Comparison of ENCODE assay signal across 16 cellular contexts in genomic region chr5:100855295-100855694, GRCh38. TPM values are rescaled to one million over a fixed set of nuclear protein-coding genes. Genes with fewer than 3 reads are reported as not detected.
A peak's percentile ranks its signal among the peaks of the same experiment; 100 is the strongest.
DNase-seq lines count a peak whose midpoint lies in the region; ATAC-seq and TF ChIP-seq lines count a peak whose summit lies in the region.
"Had no signal": no experiment of that assay in that cellular context is flagged by ENCODE, and none has a peak within 500 bp of the region (broad histone marks: within the 10 kb centered on the region; RNA-seq: fewer than 3 reads in every experiment).

No MANE protein-coding gene starts in this region.

- H3K36me3 ChIP-seq in heart right ventricle (peaks cover 0 to 10% (median 0%) of the 10 kb centered on the region in 9 donors), MM.1S (replicated peaks; ENCODE audit: insufficient read depth, low read length) (0 out of 2 replicates have a peak, but pooled peaks cover 12% of the 10 kb centered on the region)
- H3K36me3 ChIP-seq: adrenal gland had no signal

- peaks cover 35% of the 10 kb centered on the region for H3K4me1 Mint-ChIP-seq in activated naive CD8-positive, alpha-beta T cell treated with anti-CD3 and anti-CD28 coated beads, Interleukin-2, amount 10 ng/mL, durations not matched to agents 7 days and 5 days
- H3K4me1 Mint-ChIP-seq in stimulated activated naive B cell treated with anti-CD40 and anti-IgM and Interleukin-4, amounts not matched to agents 10 μg/mL and 1 μg/mL and 100 μg/mL, for 72 hours = peaks cover 27 to 50% of the 10 kb centered on the region in 2 donors

- H3K4me2 ChIP-seq in MM.1S (ENCODE audit: low read depth, low read length) = peak overlapping the region; percentile 34; the same call in 1 of the 2 replicates

- DNase-seq in heart right ventricle (no peak), Right ventricle myocardium inferior (ENCODE audit: missing footprints) (no peak), MM.1S (no peak), SW 1271 (lab: John Stamatoyannopoulos, UW) (no peak), NCI-H1105 treated with DMSO at 0.1 percent for 48 hours (lab: John Stamatoyannopoulos, UW) (no peak), erythroblast (lab: John Stamatoyannopoulos, UW) (no peak)
- DNase-seq in activated naive CD8-positive, alpha-beta T cell treated with anti-CD3 and anti-CD28 coated beads, Interleukin-2, amount 10 ng/mL, durations not matched to agents 7 days and 5 days = no peak
- no peak for DNase-seq in stimulated activated naive B cell treated with anti-CD40 and anti-IgM and Interleukin-4, amounts not matched to agents 10 μg/mL and 1 μg/mL and 100 μg/mL, for 72 hours
- DNase-seq: adrenal gland; DMS153; effector CD4-positive, alpha-beta T cell; head of caudate nucleus; HFFc6; islet precursor cell; mesenchymal stem cell; NCI-H1092 had no signal

- peak overlapping the region in 8 of 10 donors; percentile 15 to 74 (median 54) for H3K27ac ChIP-seq in heart right ventricle
- peak overlapping the region; percentile 84; the same call in 1 of the 2 replicates for H3K27ac ChIP-seq in MM.1S (ENCODE audit: low read length)
- H3K27ac ChIP-seq: adrenal gland had no signal

- H3K4me1 ChIP-seq in heart right ventricle (peaks cover 0 to 55% (median 14%) of the 10 kb centered on the region in 9 donors), MM.1S (ENCODE audit: low read length) (peaks cover 49% of the 10 kb centered on the region)
- H3K4me1 ChIP-seq: adrenal gland had no signal

- no peaks in the 10 kb centered on the region for H3K9me2 ChIP-seq in MM.1S (replicated peaks; ENCODE audit: insufficient read depth, low read length)

- POLR2A ChIA-PET in activated naive CD8-positive, alpha-beta T cell treated with anti-CD3 and anti-CD28 coated beads, Interleukin-2, amount 10 ng/mL, durations not matched to agents 7 days and 5 days (lab: Charles Lee) = no interaction called here

- H2AFZ ChIP-seq in MM.1S (ENCODE audit: low read length) = no peak overlapping the region

- no peaks in the 10 kb centered on the region for H4K20me1 ChIP-seq in MM.1S (ENCODE audit: insufficient read depth, low read length)

- 83 to 86% methylated on average over 1 of the region's 1 CpG for WGBS in heart right ventricle, 2 donors

- no peak overlapping the region for H3K9ac ChIP-seq in MM.1S (ENCODE audit: low read length)

- peaks cover 32% of the 10 kb centered on the region for H3F3A ChIP-seq in MM.1S (ENCODE audit: insufficient read depth, low read length)

- no peak for TF ChIP-seq POLR2A in erythroblast (IDR thresholded peaks at IDR 0.05; ENCODE audit: low read length)

- H3K79me2 ChIP-seq in MM.1S (ENCODE audit: low read length) = peaks cover 53% of the 10 kb centered on the region

- H3K27me3 ChIP-seq in heart right ventricle (no peaks in the 10 kb centered on the region), MM.1S (replicated peaks; ENCODE audit: insufficient read depth, low read length) (no peaks in the 10 kb centered on the region)
- H3K27me3 ChIP-seq: adrenal gland had no signal

- H3K4me3 ChIP-seq in heart right ventricle (no peak overlapping the region), MM.1S (ENCODE audit: low read length) (no peak overlapping the region)
- H3K4me3 ChIP-seq: adrenal gland had no signal

- H3K27me3 Mint-ChIP-seq in activated naive CD8-positive, alpha-beta T cell treated with anti-CD3 and anti-CD28 coated beads, Interleukin-2, amount 10 ng/mL, durations not matched to agents 7 days and 5 days = no peaks in the 10 kb centered on the region
- H3K27me3 Mint-ChIP-seq in stimulated activated naive B cell treated with anti-CD40 and anti-IgM and Interleukin-4, amounts not matched to agents 10 μg/mL and 1 μg/mL and 100 μg/mL, for 72 hours = no peaks in the 10 kb centered on the region

- peak overlapping the region; percentile 35 for H3K27ac Mint-ChIP-seq in activated naive CD8-positive, alpha-beta T cell treated with anti-CD3 and anti-CD28 coated beads, Interleukin-2, amount 10 ng/mL, durations not matched to agents 7 days and 5 days
- peak overlapping the region; percentile 88 for H3K27ac Mint-ChIP-seq in stimulated activated naive B cell treated with anti-CD40 and anti-IgM and Interleukin-4, amounts not matched to agents 10 μg/mL and 1 μg/mL and 100 μg/mL, for 72 hours
- H3K27ac Mint-ChIP-seq: HFFc6 had no signal

- H3K36me3 Mint-ChIP-seq in activated naive CD8-positive, alpha-beta T cell treated with anti-CD3 and anti-CD28 coated beads, Interleukin-2, amount 10 ng/mL, durations not matched to agents 7 days and 5 days = peaks cover 36% of the 10 kb centered on the region
- H3K36me3 Mint-ChIP-seq in stimulated activated naive B cell treated with anti-CD40 and anti-IgM and Interleukin-4, amounts not matched to agents 10 μg/mL and 1 μg/mL and 100 μg/mL, for 72 hours = peaks cover 31 to 34% of the 10 kb centered on the region in 2 donors

- intact Hi-C loops in heart right ventricle (cut with DNase I) (no loop called here), Right ventricle myocardium inferior (cut with DNase I) (no loop called here)

- ATAC-seq in heart right ventricle (no peak), Right ventricle myocardium inferior (no peak)
- no peak for ATAC-seq in activated naive CD8-positive, alpha-beta T cell treated with anti-CD3 and anti-CD28 coated beads, Interleukin-2, amount 10 ng/mL, durations not matched to agents 7 days and 5 days (ENCODE audit: low read depth)
- ATAC-seq in stimulated activated naive B cell treated with anti-CD40 and anti-IgM and Interleukin-4, amounts not matched to agents 10 μg/mL and 1 μg/mL and 100 μg/mL, for 72 hours (replicated peaks) = no peak

- TF ChIP-seq CTCF in heart right ventricle (IDR thresholded peaks at IDR 0.05) = no peak
- no peak for TF ChIP-seq CTCF in MM.1S (IDR thresholded peaks at IDR 0.05; ENCODE audit: low read length)

- H3K9me3 Mint-ChIP-seq in activated naive CD8-positive, alpha-beta T cell treated with anti-CD3 and anti-CD28 coated beads, Interleukin-2, amount 10 ng/mL, durations not matched to agents 7 days and 5 days = no peaks in the 10 kb centered on the region
- peaks cover 1 to 8% of the 10 kb centered on the region in 2 donors for H3K9me3 Mint-ChIP-seq in stimulated activated naive B cell treated with anti-CD40 and anti-IgM and Interleukin-4, amounts not matched to agents 10 μg/mL and 1 μg/mL and 100 μg/mL, for 72 hours

- H3K4me3 Mint-ChIP-seq in activated naive CD8-positive, alpha-beta T cell treated with anti-CD3 and anti-CD28 coated beads, Interleukin-2, amount 10 ng/mL, durations not matched to agents 7 days and 5 days = no peak overlapping the region
- H3K4me3 Mint-ChIP-seq in stimulated activated naive B cell treated with anti-CD40 and anti-IgM and Interleukin-4, amounts not matched to agents 10 μg/mL and 1 μg/mL and 100 μg/mL, for 72 hours = peak overlapping the region in 1 of 2 donors; percentile 36
- H3K4me3 Mint-ChIP-seq: HFFc6 had no signal

- H3K9me3 ChIP-seq in heart right ventricle = no peaks in the 10 kb centered on the region
- H3K9me3 ChIP-seq in MM.1S (replicated peaks; ENCODE audit: insufficient read depth, low read length) = no peaks in the 10 kb centered on the region
- H3K9me3 ChIP-seq: adrenal gland had no signal

RNA-seq across cellular contexts. Expression of gene ST8SIA4, which starts 47.8 kb away (rescaled TPM):
- 10 to 100 TPM in 1 of 10 donors, 1 to 10 TPM in 9; 1.6 to 12.9 (median 5.1) TPM for total RNA-seq in heart right ventricle
- polyA plus RNA-seq in heart right ventricle = 1 to 10 TPM in 1 of 2 donors, under 1 TPM in 1; 0.70 to 1.5 TPM
- total RNA-seq in Right ventricle myocardium inferior = 3.4 TPM
- 10 to 100 TPM; 37.0 to 39.2 TPM for total RNA-seq in activated naive CD8-positive, alpha-beta T cell treated with anti-CD3 and anti-CD28 coated beads, Interleukin-2, amount 10 ng/mL, durations not matched to agents 7 days and 5 days
- total RNA-seq: HFFc6 had no signal
